ENCODE assay signal across 19 cellular contexts in the genomic region with DNA sequence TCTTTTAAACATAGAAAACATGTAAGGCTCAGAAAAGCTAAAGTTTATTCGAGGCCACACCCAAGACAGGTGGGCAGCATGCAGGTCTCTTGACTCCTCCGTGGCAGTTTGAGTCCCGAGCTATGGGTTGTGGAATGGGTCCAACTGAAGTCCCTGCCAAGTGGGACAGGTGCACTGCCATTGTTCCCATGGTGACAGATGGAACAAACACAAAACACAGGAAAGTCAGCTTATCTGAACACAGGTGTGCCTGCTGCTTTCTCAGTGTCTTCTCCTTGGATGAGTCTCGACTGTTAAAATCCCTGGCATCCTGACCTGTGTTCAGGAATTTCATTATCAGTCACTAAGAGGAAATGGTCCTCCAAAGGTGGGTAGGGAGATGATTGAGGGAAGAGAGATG.
DNase-seq lines count a peak whose midpoint lies in the region; ATAC-seq and TF ChIP-seq lines count a peak whose summit lies in the region.
"Had no signal": no experiment of that assay in that cellular context is flagged by ENCODE, and none has a peak within 500 bp of the region (broad histone marks: within the 10 kb centered on the region; RNA-seq: fewer than 3 reads in every experiment).

No MANE protein-coding gene starts in this region.

- peaks cover 8% of the 10 kb centered on the region for H3K4me1 ChIP-seq in GM23338 (ENCODE audit: insufficient read depth)
- H3K4me1 ChIP-seq: heart right ventricle, right atrium auricular region, vagina had no signal

- peaks cover 25% of the 10 kb centered on the region for H3K9me3 Mint-ChIP-seq in GM23338
- H3K9me3 Mint-ChIP-seq in natural killer cell = no peaks in the 10 kb centered on the region
- H3K9me3 Mint-ChIP-seq: activated T-cell treated with anti-CD3 and anti-CD28 coated beads, Interleukin-2, amount 50 U/mL, for 72 hours had no signal

- H3K4me2 ChIP-seq in GM23338 = no peak overlapping the region

- H3K4me1 Mint-ChIP-seq in GM23338 (peaks cover 11% of the 10 kb centered on the region), natural killer cell (no peaks in the 10 kb centered on the region)

- H3K36me3 Mint-ChIP-seq in GM23338 (ENCODE audit: low read depth) (peaks cover 21% of the 10 kb centered on the region), natural killer cell (no peaks in the 10 kb centered on the region)

- no peak overlapping the region for H2AFZ ChIP-seq in GM23338

- TF ChIP-seq CTCF in GM23338 (conservative IDR thresholded peaks at IDR 0.05; ENCODE audit: low read depth in 2 of 2) = no peak
- TF ChIP-seq CTCF in natural killer cell (IDR thresholded peaks at IDR 0.05) = no peak

- H3K79me2 ChIP-seq in GM23338 (replicated peaks; ENCODE audit: insufficient read depth) = no peaks in the 10 kb centered on the region

- H3K36me3 ChIP-seq in GM23338 (ENCODE audit: insufficient read depth) = no peaks in the 10 kb centered on the region
- H3K36me3 ChIP-seq: BE2C, heart right ventricle, right atrium auricular region, vagina had no signal

- intact Hi-C loops in natural killer cell (cut with micrococcal nuclease) = no loop called here

- H3K27ac ChIP-seq in GM23338 (ENCODE audit: low read depth) = no peak overlapping the region
- H3K27ac ChIP-seq: heart right ventricle, right atrium auricular region, RWPE1, vagina had no signal

- no peaks in the 10 kb centered on the region for H4K20me1 ChIP-seq in GM23338 (replicated peaks; ENCODE audit: insufficient read depth)

- DNase-seq in GM23338 (ENCODE audit: low spot score) (peak; percentile 28), NCI-H2081 (lab: John Stamatoyannopoulos, UW) (peak; percentile 90 to 96), RPMI8226 (peak; percentile 97), myocyte (ENCODE audit: low read depth) (peak; percentile 28), natural killer cell (no peak), DMS 273 (lab: John Stamatoyannopoulos, UW; ENCODE audit: unreplicated experiment) (no peak)
- DNase-seq: activated CD4-positive, alpha-beta T cell treated with anti-CD3 and anti-CD28 coated beads for 4 hours; activated T-cell treated with anti-CD3 and anti-CD28 coated beads, Interleukin-2, amount 50 U/mL, for 72 hours; BE2C; heart right ventricle; NCI-H2227 treated with DMSO at 0.1 percent for 48 hours; nephron progenitor cell; T-helper 2 cell had no signal

- no peak overlapping the region for H3K4me3 ChIP-seq in GM23338
- H3K4me3 ChIP-seq: heart right ventricle, right atrium auricular region, vagina had no signal

- H3F3A ChIP-seq in GM23338 (replicated peaks; ENCODE audit: low read depth) = no peaks in the 10 kb centered on the region

- H3K27ac Mint-ChIP-seq in GM23338 = no peak overlapping the region
- no peak overlapping the region for H3K27ac Mint-ChIP-seq in natural killer cell
- H3K27ac Mint-ChIP-seq: activated T-cell treated with anti-CD3 and anti-CD28 coated beads, Interleukin-2, amount 50 U/mL, for 72 hours had no signal

- peaks cover 2% of the 10 kb centered on the region; the same call in 1 of the 2 replicates for H3K9me2 ChIP-seq in GM23338 (ENCODE audit: insufficient read depth)

- no peak overlapping the region for H3K4me3 Mint-ChIP-seq in GM23338
- no peak overlapping the region for H3K4me3 Mint-ChIP-seq in natural killer cell
- H3K4me3 Mint-ChIP-seq: activated T-cell treated with anti-CD3 and anti-CD28 coated beads, Interleukin-2, amount 50 U/mL, for 72 hours; nephron progenitor cell had no signal

- no peaks in the 10 kb centered on the region for H3K27me3 ChIP-seq in GM23338 (ENCODE audit: insufficient read depth)
- H3K27me3 ChIP-seq: BE2C, right atrium auricular region, vagina had no signal

- no peak for ATAC-seq in GM23338
- ATAC-seq in natural killer cell = no peak
- no peak for ATAC-seq in HG03521 (IDR thresholded peaks at IDR 0.05; ENCODE audit: unreplicated experiment)
- no peak for ATAC-seq in HG03159 (IDR thresholded peaks at IDR 0.05; ENCODE audit: unreplicated experiment)
- ATAC-seq: activated T-cell treated with anti-CD3 and anti-CD28 coated beads, Interleukin-2, amount 50 U/mL, for 72 hours; esophagus mucosa; heart right ventricle had no signal

- H3K27me3 Mint-ChIP-seq in GM23338 (ENCODE audit: insufficient read depth, low read depth, poor library complexity) (peaks cover 8% of the 10 kb centered on the region), natural killer cell (ENCODE audit: low read depth in 2 of 2) (peaks cover 0 to 12% of the 10 kb centered on the region in 2 donors)

TF ChIP-seq in GM23338, 12 proteins besides CTCF, POLR2A, EP300 and RAD21 (continues in another document):
- no peak for TF ChIP-seq CREB1 (CRISPR knock-in tag; IDR thresholded peaks at IDR 0.05; ENCODE audit: low read depth)
- TF ChIP-seq, protein P1, sequence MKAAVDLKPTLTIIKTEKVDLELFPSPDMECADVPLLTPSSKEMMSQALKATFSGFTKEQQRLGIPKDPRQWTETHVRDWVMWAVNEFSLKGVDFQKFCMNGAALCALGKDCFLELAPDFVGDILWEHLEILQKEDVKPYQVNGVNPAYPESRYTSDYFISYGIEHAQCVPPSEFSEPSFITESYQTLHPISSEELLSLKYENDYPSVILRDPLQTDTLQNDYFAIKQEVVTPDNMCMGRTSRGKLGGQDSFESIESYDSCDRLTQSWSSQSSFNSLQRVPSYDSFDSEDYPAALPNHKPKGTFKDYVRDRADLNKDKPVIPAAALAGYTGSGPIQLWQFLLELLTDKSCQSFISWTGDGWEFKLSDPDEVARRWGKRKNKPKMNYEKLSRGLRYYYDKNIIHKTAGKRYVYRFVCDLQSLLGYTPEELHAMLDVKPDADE (IDR thresholded peaks at IDR 0.05) = no peak
- TF ChIP-seq ZNF331 (CRISPR knock-in tag; IDR thresholded peaks at IDR 0.05; ENCODE audit: low read depth) = no peak
- TF ChIP-seq, protein P2, sequence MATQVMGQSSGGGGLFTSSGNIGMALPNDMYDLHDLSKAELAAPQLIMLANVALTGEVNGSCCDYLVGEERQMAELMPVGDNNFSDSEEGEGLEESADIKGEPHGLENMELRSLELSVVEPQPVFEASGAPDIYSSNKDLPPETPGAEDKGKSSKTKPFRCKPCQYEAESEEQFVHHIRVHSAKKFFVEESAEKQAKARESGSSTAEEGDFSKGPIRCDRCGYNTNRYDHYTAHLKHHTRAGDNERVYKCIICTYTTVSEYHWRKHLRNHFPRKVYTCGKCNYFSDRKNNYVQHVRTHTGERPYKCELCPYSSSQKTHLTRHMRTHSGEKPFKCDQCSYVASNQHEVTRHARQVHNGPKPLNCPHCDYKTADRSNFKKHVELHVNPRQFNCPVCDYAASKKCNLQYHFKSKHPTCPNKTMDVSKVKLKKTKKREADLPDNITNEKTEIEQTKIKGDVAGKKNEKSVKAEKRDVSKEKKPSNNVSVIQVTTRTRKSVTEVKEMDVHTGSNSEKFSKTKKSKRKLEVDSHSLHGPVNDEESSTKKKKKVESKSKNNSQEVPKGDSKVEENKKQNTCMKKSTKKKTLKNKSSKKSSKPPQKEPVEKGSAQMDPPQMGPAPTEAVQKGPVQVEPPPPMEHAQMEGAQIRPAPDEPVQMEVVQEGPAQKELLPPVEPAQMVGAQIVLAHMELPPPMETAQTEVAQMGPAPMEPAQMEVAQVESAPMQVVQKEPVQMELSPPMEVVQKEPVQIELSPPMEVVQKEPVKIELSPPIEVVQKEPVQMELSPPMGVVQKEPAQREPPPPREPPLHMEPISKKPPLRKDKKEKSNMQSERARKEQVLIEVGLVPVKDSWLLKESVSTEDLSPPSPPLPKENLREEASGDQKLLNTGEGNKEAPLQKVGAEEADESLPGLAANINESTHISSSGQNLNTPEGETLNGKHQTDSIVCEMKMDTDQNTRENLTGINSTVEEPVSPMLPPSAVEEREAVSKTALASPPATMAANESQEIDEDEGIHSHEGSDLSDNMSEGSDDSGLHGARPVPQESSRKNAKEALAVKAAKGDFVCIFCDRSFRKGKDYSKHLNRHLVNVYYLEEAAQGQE (IDR thresholded peaks at IDR 0.05; ENCODE audit: unreplicated experiment) = no peak

Comparison
In these comparisons a context has a peak if more than half of its experiments do, and no peak if none do; other contexts are left out.
1. DNase-seq: peak in GM23338 (single experiment), NCI-H2081 (2 of 2), RPMI8226 (single experiment) and myocyte (single experiment); none in natural killer cell (single experiment) and DMS 273 (single experiment).